Comparison of ENCODE assay signal across 17 cellular contexts in the genomic region with DNA sequence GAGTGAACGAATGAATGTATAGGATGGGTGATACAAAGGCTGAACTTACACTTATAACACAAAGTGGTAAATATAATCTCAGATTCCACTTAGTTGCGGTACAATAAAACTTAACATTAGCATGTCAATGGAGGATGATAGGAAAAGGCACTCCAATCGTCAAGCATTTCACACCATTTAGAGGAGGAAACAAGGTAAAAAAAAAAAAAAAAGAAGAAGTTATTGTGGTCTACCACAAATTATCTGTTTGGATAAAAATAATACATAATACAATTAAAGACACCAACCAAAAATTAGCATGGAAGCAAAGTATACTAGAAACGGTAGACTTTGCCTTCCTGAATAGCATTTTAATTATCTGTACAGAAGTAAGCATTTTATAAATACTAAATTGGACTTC.
"Had no signal": no experiment of that assay in that cellular context is flagged by ENCODE, and none has a peak within 500 bp of the region (broad histone marks: within the 10 kb centered on the region; RNA-seq: fewer than 3 reads in every experiment).

No MANE protein-coding gene starts in this region.

- ATAC-seq: heart right ventricle, left lung, psoas muscle, right cardiac atrium, WTC11 had no signal

- H3K27me3 Mint-ChIP-seq: activated CD4-positive, alpha-beta memory T cell treated with anti-CD3 and anti-CD28 coated beads for 36 hours; activated naive CD8-positive, alpha-beta T cell had no signal

- H3K36me3 Mint-ChIP-seq: WTC11 had no signal

- H3K27ac Mint-ChIP-seq: activated CD4-positive, alpha-beta memory T cell treated with anti-CD3 and anti-CD28 coated beads for 36 hours; activated naive CD8-positive, alpha-beta T cell; activated T-helper 1 cell treated with anti-CD3 and anti-CD28 coated beads, Interleukin-12 subunit alpha, Interleukin-12 subunit beta, Interleukin-2, Interleukin-4 antibody, amounts not matched to agents 30 ng/mL and 10 ng/mL and 1 ng/mL, durations not matched to agents 14 hours and 24 hours and 36 hours had no signal

- H3K36me3 ChIP-seq: esophagus muscularis mucosa, heart right ventricle, left lung, ovary, thoracic aorta had no signal

- H3K4me3 Mint-ChIP-seq: activated CD4-positive, alpha-beta memory T cell treated with anti-CD3 and anti-CD28 coated beads for 36 hours; activated naive CD8-positive, alpha-beta T cell; activated T-helper 1 cell treated with anti-CD3 and anti-CD28 coated beads, Interleukin-12 subunit alpha, Interleukin-12 subunit beta, Interleukin-2, Interleukin-4 antibody, amounts not matched to agents 30 ng/mL and 10 ng/mL and 1 ng/mL, durations not matched to agents 14 hours and 24 hours and 36 hours; WTC11 had no signal

- H3K27ac ChIP-seq: esophagus muscularis mucosa, heart right ventricle, left lung, ovary, psoas muscle, thoracic aorta had no signal

- DNase-seq: activated CD4-positive, alpha-beta memory T cell treated with anti-CD3 and anti-CD28 coated beads for 36 hours; activated CD4-positive, alpha-beta T cell treated with anti-CD3 and anti-CD28 coated beads for 4 hours; activated gamma-delta T cell treated with Interleukin-2 at 50 U/mL for 16 hours; activated T-cell treated with anti-CD3 and anti-CD28 coated beads for 4 hours; dermis blood vessel endothelial cell; effector memory CD4-positive, alpha-beta T cell; heart right ventricle; left lung; ovary; psoas muscle; right cardiac atrium; T-helper 2 cell had no signal

- H3K4me3 ChIP-seq: esophagus muscularis mucosa, heart right ventricle, left lung, ovary, psoas muscle, thoracic aorta had no signal

- H3K27me3 ChIP-seq: esophagus muscularis mucosa, heart right ventricle, left lung, ovary had no signal

- H3K9me3 ChIP-seq: esophagus muscularis mucosa, heart right ventricle, left lung, ovary, psoas muscle, thoracic aorta had no signal

- H3K9me3 Mint-ChIP-seq: activated CD4-positive, alpha-beta memory T cell treated with anti-CD3 and anti-CD28 coated beads for 36 hours; WTC11 had no signal
